8 cellular contexts compared by ENCODE assay signal in the genomic region with DNA sequence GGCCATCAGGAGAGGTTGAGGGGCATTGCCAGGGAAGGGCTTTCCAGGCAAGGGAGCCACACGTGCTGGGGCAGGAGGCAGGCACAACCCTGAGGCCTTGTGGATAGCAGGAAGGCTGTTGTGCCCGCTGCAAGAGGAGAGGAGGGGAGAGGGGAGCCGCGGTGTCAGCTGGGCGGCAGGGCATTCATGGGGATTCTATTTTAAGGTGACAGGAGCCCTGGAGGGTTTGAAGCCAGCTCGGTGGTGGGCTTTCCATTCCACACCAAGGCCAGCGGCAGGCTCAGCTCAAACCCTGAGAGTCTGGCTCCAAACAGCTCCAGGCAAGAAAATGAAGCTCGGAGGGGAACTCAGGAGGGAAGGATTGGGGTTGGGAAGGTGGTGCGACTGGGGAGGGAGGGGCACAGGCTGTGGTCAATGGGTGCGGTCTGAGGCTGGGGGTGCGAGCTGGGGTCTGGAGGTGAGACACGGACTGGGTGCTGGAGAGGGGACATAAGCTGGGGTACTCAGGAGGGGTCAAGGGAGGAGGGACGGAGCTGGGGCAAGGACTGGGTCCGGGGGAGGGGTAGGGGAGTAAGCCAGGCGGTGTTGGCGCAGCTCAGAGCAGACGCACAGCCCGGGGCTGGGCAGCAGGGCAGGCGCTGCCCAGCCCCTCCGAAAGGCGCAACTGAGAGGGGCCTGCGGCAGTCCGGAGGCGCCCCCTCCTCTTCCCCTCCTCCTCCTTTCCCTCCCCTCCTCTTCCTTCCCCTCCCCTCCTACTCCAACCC. TPM values are rescaled to one million over a fixed set of nuclear protein-coding genes. Genes with fewer than 3 reads are reported as not detected.
A peak's percentile ranks its signal among the peaks of the same experiment; 100 is the strongest.
DNase-seq lines count a peak whose midpoint lies in the region; ATAC-seq and FAIRE-seq lines count a peak whose summit lies in the region.

No MANE protein-coding gene starts in this region.

- H3K9me3 ChIP-seq in HAP-1 (no peaks in the 10 kb centered on the region), iPS DF 6.9 (ENCODE audit: control insufficient read depth, insufficient read depth, low read length) (no peaks in the 10 kb centered on the region), small intestine (ENCODE audit: control insufficient read depth, low read depth) (no peaks in the 10 kb centered on the region)

- peaks cover 4% of the 10 kb centered on the region; the same call in 1 of the 2 replicates for H3K4me1 ChIP-seq in HAP-1
- H3K4me1 ChIP-seq in iPS DF 6.9 (ENCODE audit: control insufficient read depth, insufficient read depth, low read length) = peaks cover 5% of the 10 kb centered on the region
- no peaks in the 10 kb centered on the region for H3K4me1 ChIP-seq in small intestine (ENCODE audit: control insufficient read depth in 2 of 2, insufficient read depth in 1 of 2, low read depth in 1 of 2, low read length in 1 of 2)

- H3K4me3 Mint-ChIP-seq in activated naive CD8-positive, alpha-beta T cell treated with anti-CD3 and anti-CD28 coated beads, Interleukin-2, amount 10 ng/mL, durations not matched to agents 7 days and 5 days = peak overlapping the region; percentile 73

- no peaks in the 10 kb centered on the region for H3K27me3 ChIP-seq in HAP-1 (ENCODE audit: low read depth)
- no peaks in the 10 kb centered on the region for H3K27me3 ChIP-seq in iPS DF 6.9 (ENCODE audit: control insufficient read depth, insufficient read depth, low read length)
- no peaks in the 10 kb centered on the region for H3K27me3 ChIP-seq in small intestine (ENCODE audit: control insufficient read depth in 2 of 2, insufficient read depth in 2 of 2, low read length in 2 of 2)

- WGBS in iPS DF 6.9 (ENCODE audit: insufficient coverage, insufficient read length) = no CpG with 5 or more reads among the region's 24 CpGs
- 26 to 39% (median 31%) methylated on average over 16 to 24 of the region's 24 CpGs for WGBS in small intestine, 3 donors

- no peak overlapping the region for H3K27ac Mint-ChIP-seq in activated naive CD8-positive, alpha-beta T cell treated with anti-CD3 and anti-CD28 coated beads, Interleukin-2, amount 10 ng/mL, durations not matched to agents 7 days and 5 days

- DNase-seq in HAP-1 (ENCODE audit: low spot score in 2 of 2) (no peak), iPS DF 6.9 (ENCODE audit: low read depth, low spot score) (no peak), skeletal muscle cell (ENCODE audit: low read depth) (no peak), GM03348 (ENCODE audit: low spot score) (no peak), small intestine (no peak), NCI-H226 (no peak)
- no peak for DNase-seq in activated naive CD8-positive, alpha-beta T cell treated with anti-CD3 and anti-CD28 coated beads, Interleukin-2, amount 10 ng/mL, durations not matched to agents 7 days and 5 days

- peaks cover 4% of the 10 kb centered on the region for H3K4me1 Mint-ChIP-seq in activated naive CD8-positive, alpha-beta T cell treated with anti-CD3 and anti-CD28 coated beads, Interleukin-2, amount 10 ng/mL, durations not matched to agents 7 days and 5 days

- FAIRE-seq in small intestine (lab: Jason Lieb, UNC) = no peak

- no peak for ATAC-seq in activated naive CD8-positive, alpha-beta T cell treated with anti-CD3 and anti-CD28 coated beads, Interleukin-2, amount 10 ng/mL, durations not matched to agents 7 days and 5 days (ENCODE audit: low read depth)
- ATAC-seq in GM21786 (IDR thresholded peaks at IDR 0.05; ENCODE audit: unreplicated experiment) = no peak

- H3K36me3 ChIP-seq in HAP-1 (replicated peaks) = no peaks in the 10 kb centered on the region
- no peaks in the 10 kb centered on the region for H3K36me3 ChIP-seq in iPS DF 6.9 (ENCODE audit: control insufficient read depth, insufficient read depth, low read length)
- H3K36me3 ChIP-seq in small intestine (ENCODE audit: control insufficient read depth in 2 of 2, insufficient read depth in 2 of 2, low read length in 2 of 2) = no peaks in the 10 kb centered on the region

- POLR2A ChIA-PET in activated naive CD8-positive, alpha-beta T cell treated with anti-CD3 and anti-CD28 coated beads, Interleukin-2, amount 10 ng/mL, durations not matched to agents 7 days and 5 days (lab: Charles Lee) = no interaction called here

- H3K36me3 Mint-ChIP-seq in activated naive CD8-positive, alpha-beta T cell treated with anti-CD3 and anti-CD28 coated beads, Interleukin-2, amount 10 ng/mL, durations not matched to agents 7 days and 5 days = no peaks in the 10 kb centered on the region

- no peak overlapping the region for H3K27ac ChIP-seq in iPS DF 6.9 (ENCODE audit: low read length)
- H3K27ac ChIP-seq in small intestine (ENCODE audit: low read depth in 1 of 2, low read length in 1 of 2) = no peak overlapping the region

- no peaks in the 10 kb centered on the region for H3K9me3 Mint-ChIP-seq in activated naive CD8-positive, alpha-beta T cell treated with anti-CD3 and anti-CD28 coated beads, Interleukin-2, amount 10 ng/mL, durations not matched to agents 7 days and 5 days

- peaks cover 22% of the 10 kb centered on the region for H3K27me3 Mint-ChIP-seq in activated naive CD8-positive, alpha-beta T cell treated with anti-CD3 and anti-CD28 coated beads, Interleukin-2, amount 10 ng/mL, durations not matched to agents 7 days and 5 days

- H3K4me3 ChIP-seq in HAP-1 (0 out of 2 replicates have a peak overlapping the region, but pooled peaks have one; percentile 11), iPS DF 6.9 (ENCODE audit: low read length) (peak overlapping the region; percentile 52; the same call in 1 of the 2 replicates), skeletal muscle cell (ENCODE audit: low read depth, low read length) (peak overlapping the region; percentile 59), small intestine (ENCODE audit: low read depth in 1 of 2, low read length in 2 of 2) (peak overlapping the region in 1 of 2 donors; percentile 59)

- in situ Hi-C loops in HAP-1 (cut with MboI; ENCODE audit: low sequenced_read_pairs) = loop anchor here (10.0 kb wide), 1 partner anchor 872 kb away; no protein-coding TSS in a partner anchor

RNA-seq across cellular contexts. Expression of a gene that starts 43.4 kb away (rescaled TPM):
- 10 to 100 TPM; 33.6 to 33.9 TPM for total RNA-seq in activated naive CD8-positive, alpha-beta T cell treated with anti-CD3 and anti-CD28 coated beads, Interleukin-2, amount 10 ng/mL, durations not matched to agents 7 days and 5 days
- polyA plus RNA-seq in small intestine = 10 to 100 TPM; 23.7 to 25.9 (median 25.4) TPM

RNA-seq across cellular contexts. Expression of a gene that starts 51.1 kb away (rescaled TPM):
- 100 to 1,000 TPM; 131 to 140 TPM for total RNA-seq in activated naive CD8-positive, alpha-beta T cell treated with anti-CD3 and anti-CD28 coated beads, Interleukin-2, amount 10 ng/mL, durations not matched to agents 7 days and 5 days
- 10 to 100 TPM in 1 of 3 donors, 1 to 10 TPM in 2; 2.2 to 22.7 (median 4.3) TPM for polyA plus RNA-seq in small intestine
